Comparison of ENCODE assay signal across 20 cellular contexts in the genomic region with DNA sequence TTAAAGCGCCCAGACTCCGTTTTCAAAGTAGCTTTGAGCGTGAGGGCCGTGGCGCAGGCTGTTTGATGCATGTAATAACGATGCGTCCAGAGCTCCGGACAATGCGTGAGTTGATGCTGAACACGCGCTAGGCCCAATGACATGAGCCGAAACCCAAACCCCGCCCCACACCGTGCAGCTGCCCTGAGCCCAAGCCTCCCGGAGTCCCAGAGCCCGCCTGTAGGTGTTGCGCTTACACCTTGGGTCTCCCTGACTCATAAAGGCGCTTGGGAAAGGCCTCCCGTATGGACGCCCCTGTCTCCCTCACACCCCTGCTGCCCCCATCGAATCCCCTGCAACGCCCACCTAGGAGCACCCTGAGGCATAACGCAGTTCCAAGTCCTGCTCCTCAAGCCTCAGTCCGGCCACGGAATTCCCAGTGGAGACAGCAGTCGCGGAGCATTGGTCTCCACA.
DNase-seq lines count a peak whose midpoint lies in the region; ATAC-seq and TF ChIP-seq lines count a peak whose summit lies in the region.
"Had no signal": no experiment of that assay in that cellular context is flagged by ENCODE, and none has a peak within 500 bp of the region (broad histone marks: within the 10 kb centered on the region; RNA-seq: fewer than 3 reads in every experiment).

No MANE protein-coding gene starts in this region.

- TF ChIP-seq POLR2A in Peyer's patch (IDR thresholded peaks at IDR 0.05), result no peak

- H3K27me3 ChIP-seq in right cardiac atrium (ENCODE audit: control insufficient read depth, insufficient read depth), result no peaks in the 10 kb centered on the region
- no peaks in the 10 kb centered on the region for H3K27me3 ChIP-seq in Peyer's patch
- H3K27me3 ChIP-seq: pancreas had no signal

- intact Hi-C loops in cardiac septum (cut with DNase I), result no loop called here
- intact Hi-C loops in right cardiac atrium (cut with DNase I), result loop anchor here in 2 of 4 donors (10.0 kb wide), 2 partner anchors 456 to 676 kb away; partner anchors contain the start of gene DLL1 (in 1 of the 2)

- H3K27ac Mint-ChIP-seq in progenitor cell of endocrine pancreas, result no peak overlapping the region
- H3K27ac Mint-ChIP-seq: activated naive CD4-positive, alpha-beta T cell treated with anti-CD3 and anti-CD28 coated beads, Interleukin-2, amount 10 ng/mL, durations not matched to agents 7 days and 5 days; naive thymus-derived CD8-positive, alpha-beta T cell; stimulated activated memory B cell treated with anti-CD40 and anti-IgM and Interleukin-4, amounts not matched to agents 10 μg/mL and 1 μg/mL and 100 μg/mL, for 72 hours had no signal

- no peaks in the 10 kb centered on the region for H3K36me3 ChIP-seq in Peyer's patch
- H3K36me3 ChIP-seq: esophagus squamous epithelium, pancreas, thoracic aorta had no signal

- peak; percentile 69 for DNase-seq in cardiac septum (ENCODE audit: low spot score)
- no peak for DNase-seq in right cardiac atrium
- peak in 2 of 3 donors; percentile 38 to 39 for DNase-seq in Peyer's patch
- DNase-seq in mesenteric fat pad (ENCODE audit: low spot score), result peak; percentile 64
- no peak for DNase-seq in DMS53 treated with DMSO at 0.1 percent for 48 hours (lab: John Stamatoyannopoulos, UW; ENCODE audit: unreplicated experiment)
- DNase-seq in progenitor cell of endocrine pancreas (ENCODE audit: low spot score, unreplicated experiment), result no peak
- DNase-seq: activated CD4-positive, alpha-beta T cell treated with anti-CD3 and anti-CD28 coated beads for 48 hours; activated naive CD4-positive, alpha-beta T cell treated with anti-CD3 and anti-CD28 coated beads, Interleukin-2, amount 10 ng/mL, durations not matched to agents 7 days and 5 days; DND-41; esophagus squamous epithelium; kidney glomerular epithelial cell; mesenchymal stem cell; naive thymus-derived CD8-positive, alpha-beta T cell; NCI-H1105; SHP77; T-helper 1 cell had no signal

- TF ChIP-seq CTCF in Peyer's patch (IDR thresholded peaks at IDR 0.05), result no peak
- TF ChIP-seq CTCF in progenitor cell of endocrine pancreas (IDR thresholded peaks at IDR 0.05; ENCODE audit: unreplicated experiment), result no peak

- H3K36me3 Mint-ChIP-seq in progenitor cell of endocrine pancreas (ENCODE audit: insufficient read depth), result no peaks in the 10 kb centered on the region
- H3K36me3 Mint-ChIP-seq: activated naive CD4-positive, alpha-beta T cell treated with anti-CD3 and anti-CD28 coated beads, Interleukin-2, amount 10 ng/mL, durations not matched to agents 7 days and 5 days; naive thymus-derived CD8-positive, alpha-beta T cell; stimulated activated memory B cell treated with anti-CD40 and anti-IgM and Interleukin-4, amounts not matched to agents 10 μg/mL and 1 μg/mL and 100 μg/mL, for 72 hours had no signal

- H3K4me3 Mint-ChIP-seq in progenitor cell of endocrine pancreas (ENCODE audit: low read depth), result no peak overlapping the region
- H3K4me3 Mint-ChIP-seq: activated naive CD4-positive, alpha-beta T cell treated with anti-CD3 and anti-CD28 coated beads, Interleukin-2, amount 10 ng/mL, durations not matched to agents 7 days and 5 days; naive thymus-derived CD8-positive, alpha-beta T cell; stimulated activated memory B cell treated with anti-CD40 and anti-IgM and Interleukin-4, amounts not matched to agents 10 μg/mL and 1 μg/mL and 100 μg/mL, for 72 hours had no signal

- WGBS in right cardiac atrium, result 92% methylated on average over 27 of the region's 27 CpGs

- no peaks in the 10 kb centered on the region for H3K4me1 Mint-ChIP-seq in progenitor cell of endocrine pancreas (ENCODE audit: low read depth)
- H3K4me1 Mint-ChIP-seq: activated naive CD4-positive, alpha-beta T cell treated with anti-CD3 and anti-CD28 coated beads, Interleukin-2, amount 10 ng/mL, durations not matched to agents 7 days and 5 days had no signal

- H3K4me1 ChIP-seq in right cardiac atrium (ENCODE audit: control insufficient read depth, insufficient read depth, low read length) (no peaks in the 10 kb centered on the region), Peyer's patch (no peaks in the 10 kb centered on the region)
- H3K4me1 ChIP-seq: esophagus squamous epithelium, pancreas had no signal

- H3K27me3 Mint-ChIP-seq in progenitor cell of endocrine pancreas, result peaks cover 8% of the 10 kb centered on the region

- ATAC-seq in right cardiac atrium (no peak), HG03460 (IDR thresholded peaks at IDR 0.05; ENCODE audit: unreplicated experiment) (no peak)
- ATAC-seq: naive thymus-derived CD8-positive, alpha-beta T cell; pancreas had no signal

- H3K9me3 ChIP-seq in right cardiac atrium (ENCODE audit: control insufficient read depth, low read length) (no peaks in the 10 kb centered on the region), Peyer's patch (no peaks in the 10 kb centered on the region)
- H3K9me3 ChIP-seq: esophagus squamous epithelium, pancreas, thoracic aorta had no signal

- no peak overlapping the region for H3K27ac ChIP-seq in right cardiac atrium (ENCODE audit: low read length)
- H3K27ac ChIP-seq in Peyer's patch, result no peak overlapping the region
- H3K27ac ChIP-seq: esophagus squamous epithelium, pancreas, thoracic aorta had no signal

- H3K4me3 ChIP-seq in right cardiac atrium (ENCODE audit: low read length), result no peak overlapping the region
- H3K4me3 ChIP-seq in Peyer's patch, result no peak overlapping the region
- H3K4me3 ChIP-seq: esophagus squamous epithelium, pancreas, thoracic aorta had no signal

- peaks cover 11% of the 10 kb centered on the region for H3K9me3 Mint-ChIP-seq in progenitor cell of endocrine pancreas (ENCODE audit: low read depth)
- H3K9me3 Mint-ChIP-seq: activated naive CD4-positive, alpha-beta T cell treated with anti-CD3 and anti-CD28 coated beads, Interleukin-2, amount 10 ng/mL, durations not matched to agents 7 days and 5 days; naive thymus-derived CD8-positive, alpha-beta T cell had no signal

Comparison
In these comparisons a context has a peak if more than half of its experiments do, and no peak if none do; other contexts are left out.
1. DNase-seq: peak in cardiac septum (single experiment), Peyer's patch (2 of 3) and mesenteric fat pad (single experiment); none in right cardiac atrium (0 of 3), DMS53 treated with DMSO at 0.1 percent for 48 hours (single experiment) and progenitor cell of endocrine pancreas (single experiment).